ENCODE assay signal across 17 cellular contexts in the genomic region with DNA sequence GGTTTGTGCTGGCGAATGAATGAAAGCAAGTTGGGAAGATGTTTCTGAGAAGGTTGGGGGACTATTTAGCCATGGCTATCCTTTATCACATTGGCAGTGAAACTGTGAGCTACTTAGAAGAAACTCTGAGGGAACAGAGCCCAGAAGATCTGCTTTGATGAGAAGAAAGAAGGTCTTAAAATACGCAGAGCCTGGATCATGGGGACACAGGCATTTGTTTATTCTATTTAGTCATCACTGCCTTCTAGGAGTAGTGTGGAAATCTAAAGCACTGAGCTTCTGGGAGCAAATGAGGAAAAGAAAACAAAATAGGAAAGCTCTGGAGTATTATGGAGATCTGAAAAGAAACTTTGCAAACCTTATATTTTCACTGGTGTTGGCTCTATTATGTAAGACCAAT. TPM values are rescaled to one million over a fixed set of nuclear protein-coding genes. Genes with fewer than 3 reads are reported as not detected.
DNase-seq lines count a peak whose midpoint lies in the region; ATAC-seq and TF ChIP-seq lines count a peak whose summit lies in the region.
"Had no signal": no experiment of that assay in that cellular context is flagged by ENCODE, and none has a peak within 500 bp of the region (broad histone marks: within the 10 kb centered on the region; RNA-seq: fewer than 3 reads in every experiment).

No MANE protein-coding gene starts in this region.

- in situ Hi-C loops in IMR-90 (cut with MboI; ENCODE audit: low sequenced_read_pairs) = no loop called here

- H3K9me1 ChIP-seq in IMR-90 (ENCODE audit: insufficient read depth, low read length) = peaks cover 10% of the 10 kb centered on the region

- DNase-seq in IMR-90 (peak; percentile 87), thoracic aorta (ENCODE audit: low spot score) (no peak), RWPE1 (ENCODE audit: low spot score) (no peak)
- DNase-seq in activated naive CD8-positive, alpha-beta T cell treated with anti-CD3 and anti-CD28 coated beads, Interleukin-2, amount 50 U/mL, for 24 hours = no peak
- no peak for DNase-seq in activated naive CD8-positive, alpha-beta T cell treated with anti-CD3 and anti-CD28 coated beads for 36 hours
- DNase-seq: activated B cell treated with CpG ODN at 0.5 μM for 24 hours; activated CD8-positive, alpha-beta memory T cell treated with anti-CD3 and anti-CD28 coated beads, Interleukin-2, amount 50 U/mL, for 4 hours; effector memory CD4-positive, alpha-beta T cell; Karpas-422; NCI-H187; posterior cingulate gyrus; substantia nigra had no signal

- peak overlapping the region; percentile 77 for H3K4ac ChIP-seq in IMR-90 (ENCODE audit: low read depth, low read length)

- peak overlapping the region; percentile 27 for H3K27ac Mint-ChIP-seq in dendritic cell treated with granulocyte-macrophage colony-stimulating factor and Interleukin-4, amounts not matched to agents 40 ng/mL and 50 ng/mL, for 4 days
- H3K27ac Mint-ChIP-seq in activated naive CD8-positive, alpha-beta T cell treated with anti-CD3 and anti-CD28 coated beads, Interleukin-2, amount 50 U/mL, for 24 hours = no peak overlapping the region
- no peak overlapping the region for H3K27ac Mint-ChIP-seq in activated naive CD8-positive, alpha-beta T cell treated with anti-CD3 and anti-CD28 coated beads for 36 hours
- H3K27ac Mint-ChIP-seq: activated B cell treated with CpG ODN at 0.5 μM for 24 hours, memory B cell had no signal

- peaks cover 2% of the 10 kb centered on the region; the same call in 1 of the 2 replicates for H3K36me3 ChIP-seq in IMR-90 (ENCODE audit: control insufficient read depth, insufficient read depth, low read length)
- no peaks in the 10 kb centered on the region for H3K36me3 ChIP-seq in mesodermal cell (ENCODE audit: control insufficient read depth, insufficient read depth, low read length)
- no peaks in the 10 kb centered on the region for H3K36me3 ChIP-seq in thoracic aorta

- no peak overlapping the region for H2AFZ ChIP-seq in IMR-90 (replicated peaks; ENCODE audit: low read length, poor library complexity)

- no peaks in the 10 kb centered on the region for H3K27me3 Mint-ChIP-seq in dendritic cell treated with granulocyte-macrophage colony-stimulating factor and Interleukin-4, amounts not matched to agents 40 ng/mL and 50 ng/mL, for 4 days
- no peaks in the 10 kb centered on the region for H3K27me3 Mint-ChIP-seq in activated naive CD8-positive, alpha-beta T cell treated with anti-CD3 and anti-CD28 coated beads, Interleukin-2, amount 50 U/mL, for 24 hours
- H3K27me3 Mint-ChIP-seq in activated naive CD8-positive, alpha-beta T cell treated with anti-CD3 and anti-CD28 coated beads for 36 hours = no peaks in the 10 kb centered on the region

- H3K4me1 ChIP-seq in IMR-90 (ENCODE audit: control insufficient read depth, insufficient read depth, low read length) (peaks cover 10% of the 10 kb centered on the region), mesodermal cell (ENCODE audit: control insufficient read depth, insufficient read depth, low read length, poor library complexity, severe bottlenecking) (peaks cover 19% of the 10 kb centered on the region), thoracic aorta (ENCODE audit: control insufficient read depth in 1 of 2, low read depth in 2 of 2) (peaks cover 50 to 78% of the 10 kb centered on the region in 2 donors)

- no peak for TF ChIP-seq RAD21 in IMR-90 (IDR thresholded peaks at IDR 0.05; ENCODE audit: low read length)

- H2BK20ac ChIP-seq in IMR-90 (ENCODE audit: low read depth, low read length) = peak overlapping the region; percentile 18; the same call in 1 of the 2 replicates

- peak overlapping the region; percentile 41; the same call in 1 of the 2 replicates for H3K23ac ChIP-seq in IMR-90 (ENCODE audit: low read depth, low read length)

- H3K4me3 ChIP-seq in IMR-90 (ENCODE audit: insufficient read depth, low read depth, low read length) (no peak overlapping the region), mesodermal cell (ENCODE audit: extremely low read depth, insufficient read depth, low read length, poor library complexity, severe bottlenecking) (no peak overlapping the region), thoracic aorta (no peak overlapping the region)

- no peaks in the 10 kb centered on the region for H3K27me3 ChIP-seq in IMR-90 (ENCODE audit: control insufficient read depth, insufficient read depth, low read length)
- no peaks in the 10 kb centered on the region for H3K27me3 ChIP-seq in thoracic aorta (replicated peaks; ENCODE audit: insufficient read depth)

- 0 out of 2 replicates have a peak overlapping the region, but pooled peaks have one; percentile 12 for H4K91ac ChIP-seq in IMR-90 (ENCODE audit: insufficient read depth, low read depth, low read length)

- no CpG with 5 or more reads among the region's 2 CpGs for WGBS in IMR-90 (ENCODE audit: extremely low coverage in 2 of 2, insufficient read length in 1 of 2), 2 experiments
- 100% methylated on average over 1 of the region's 2 CpGs; no CpG with 5 or more reads in 1 of the 2 experiments for WGBS in mesodermal cell (ENCODE audit: insufficient coverage in 2 of 2), 2 experiments

- H3K9ac ChIP-seq in IMR-90 (ENCODE audit: low read depth, low read length) = no peak overlapping the region

- peak overlapping the region; percentile 29; the same call in 1 of the 2 replicates for H2AK5ac ChIP-seq in IMR-90 (ENCODE audit: low read depth, low read length)

- peak overlapping the region; percentile 75 for H3K4me2 ChIP-seq in IMR-90 (ENCODE audit: low read depth, low read length)

- no peak overlapping the region for H2AK9ac ChIP-seq in IMR-90 (replicated peaks; ENCODE audit: low read depth, low read length, poor library complexity)

- H3K9me3 ChIP-seq in IMR-90 (ENCODE audit: control insufficient read depth, insufficient read depth, low read length) (no peaks in the 10 kb centered on the region), mesodermal cell (ENCODE audit: control insufficient read depth, low read length) (no peaks in the 10 kb centered on the region), thoracic aorta (no peaks in the 10 kb centered on the region)

- H3K9me3 Mint-ChIP-seq in dendritic cell treated with granulocyte-macrophage colony-stimulating factor and Interleukin-4, amounts not matched to agents 40 ng/mL and 50 ng/mL, for 4 days = no peaks in the 10 kb centered on the region
- H3K9me3 Mint-ChIP-seq in activated naive CD8-positive, alpha-beta T cell treated with anti-CD3 and anti-CD28 coated beads, Interleukin-2, amount 50 U/mL, for 24 hours = no peaks in the 10 kb centered on the region
- no peaks in the 10 kb centered on the region for H3K9me3 Mint-ChIP-seq in activated naive CD8-positive, alpha-beta T cell treated with anti-CD3 and anti-CD28 coated beads for 36 hours
- H3K9me3 Mint-ChIP-seq: activated B cell treated with CpG ODN at 0.5 μM for 24 hours, memory B cell had no signal

- peak overlapping the region; percentile 67; the same call in 1 of the 2 replicates for H2BK120ac ChIP-seq in IMR-90 (ENCODE audit: low read depth, low read length)

- TF ChIP-seq POLR2A in IMR-90 (IDR thresholded peaks at IDR 0.05; ENCODE audit: low read depth, low read length) = no peak

- peak overlapping the region; percentile 40; the same call in 1 of the 2 replicates for H4K5ac ChIP-seq in IMR-90 (ENCODE audit: low read depth, low read length)

- no TSS peak for BruUV-seq in IMR-90 (replicated peaks; lab: Mats Ljungman, UMichigan)

- H4K20me1 ChIP-seq in IMR-90 (ENCODE audit: insufficient read depth, low read length) = peaks cover 3% of the 10 kb centered on the region; the same call in 1 of the 2 replicates

- TF ChIP-seq CTCF in IMR-90 (conservative IDR thresholded peaks at IDR 0.05; ENCODE audit: low read depth, low read length) = no peak
- no peak for TF ChIP-seq CTCF in thoracic aorta (IDR thresholded peaks at IDR 0.05)
- no peak for TF ChIP-seq CTCF in RWPE1 (conservative IDR thresholded peaks at IDR 0.05; ENCODE audit: low read depth)

- peaks cover 5 to 53% of the 10 kb centered on the region in 2 experiments for H3K79me1 ChIP-seq in IMR-90 (ENCODE audit: low read depth in 1 of 2, low read length in 2 of 2)

- H3K36me3 Mint-ChIP-seq in dendritic cell treated with granulocyte-macrophage colony-stimulating factor and Interleukin-4, amounts not matched to agents 40 ng/mL and 50 ng/mL, for 4 days (ENCODE audit: low read depth) = no peaks in the 10 kb centered on the region
- H3K36me3 Mint-ChIP-seq in activated naive CD8-positive, alpha-beta T cell treated with anti-CD3 and anti-CD28 coated beads, Interleukin-2, amount 50 U/mL, for 24 hours (ENCODE audit: low read depth) = no peaks in the 10 kb centered on the region
- H3K36me3 Mint-ChIP-seq in activated naive CD8-positive, alpha-beta T cell treated with anti-CD3 and anti-CD28 coated beads for 36 hours = no peaks in the 10 kb centered on the region
- H3K36me3 Mint-ChIP-seq: memory B cell had no signal

- POLR2A ChIA-PET in IMR-90 (lab: Charles Lee; ENCODE audit: unreplicated experiment) = no interaction called here
- POLR2A ChIA-PET in RWPE1 (lab: Yijun Ruan, JAX; ENCODE audit: low non-redundant PET) = no interaction called here

- H3K14ac ChIP-seq in IMR-90 (replicated peaks; ENCODE audit: low read depth, low read length) = 0 out of 2 replicates have a peak overlapping the region, but pooled peaks have one; percentile 15

- dilution Hi-C loops in IMR-90 (cut with HindIII; ENCODE audit: low sequenced_read_pairs, unreplicated experiment) = no loop called here

- H2BK15ac ChIP-seq in IMR-90 (ENCODE audit: low read depth, low read length) = peak overlapping the region; percentile 35; the same call in 1 of the 3 replicates

- no peak overlapping the region for H3K4me3 Mint-ChIP-seq in dendritic cell treated with granulocyte-macrophage colony-stimulating factor and Interleukin-4, amounts not matched to agents 40 ng/mL and 50 ng/mL, for 4 days
- no peak overlapping the region for H3K4me3 Mint-ChIP-seq in activated naive CD8-positive, alpha-beta T cell treated with anti-CD3 and anti-CD28 coated beads, Interleukin-2, amount 50 U/mL, for 24 hours
- no peak overlapping the region for H3K4me3 Mint-ChIP-seq in activated naive CD8-positive, alpha-beta T cell treated with anti-CD3 and anti-CD28 coated beads for 36 hours
- H3K4me3 Mint-ChIP-seq: activated B cell treated with CpG ODN at 0.5 μM for 24 hours, memory B cell had no signal

- H2BK5ac ChIP-seq in IMR-90 (ENCODE audit: low read depth, low read length, poor library complexity, severe bottlenecking) = peak overlapping the region; percentile 61

- H3K4me1 Mint-ChIP-seq in dendritic cell treated with granulocyte-macrophage colony-stimulating factor and Interleukin-4, amounts not matched to agents 40 ng/mL and 50 ng/mL, for 4 days (ENCODE audit: low read depth) = peaks cover 37% of the 10 kb centered on the region
- no peaks in the 10 kb centered on the region for H3K4me1 Mint-ChIP-seq in activated naive CD8-positive, alpha-beta T cell treated with anti-CD3 and anti-CD28 coated beads, Interleukin-2, amount 50 U/mL, for 24 hours
- no peaks in the 10 kb centered on the region for H3K4me1 Mint-ChIP-seq in activated naive CD8-positive, alpha-beta T cell treated with anti-CD3 and anti-CD28 coated beads for 36 hours
- H3K4me1 Mint-ChIP-seq: activated B cell treated with CpG ODN at 0.5 μM for 24 hours, memory B cell had no signal

- intact Hi-C loops in IMR-90 (cut with micrococcal nuclease) = loop anchor here (2.0 kb wide), 1 partner anchor 14 kb away; no protein-coding TSS in a partner anchor
- intact Hi-C loops in dendritic cell treated with granulocyte-macrophage colony-stimulating factor and Interleukin-4, amounts not matched to agents 40 ng/mL and 50 ng/mL, for 4 days (cut with micrococcal nuclease) = no loop called here

- H3K56ac ChIP-seq in IMR-90 (ENCODE audit: extremely low read depth, insufficient read depth, low read length) = no peak overlapping the region

- H3K18ac ChIP-seq in IMR-90 (ENCODE audit: low read depth, low read length) = peak overlapping the region; percentile 75

- ATAC-seq in IMR-90 (ENCODE audit: low read depth) (peak; percentile 72), thoracic aorta (ENCODE audit: insufficient number of reproducible peaks, low FRiP score, low read depth) (peak; percentile 61), HG03108 (IDR thresholded peaks at IDR 0.05; ENCODE audit: unreplicated experiment) (no peak)
- ATAC-seq in activated naive CD8-positive, alpha-beta T cell treated with anti-CD3 and anti-CD28 coated beads, Interleukin-2, amount 50 U/mL, for 24 hours = no peak
- ATAC-seq: SK-N-SH treated with all-trans-retinoic acid at 6 μM for 48 hours had no signal

- peak overlapping the region; percentile 41; the same call in 1 of the 2 replicates for H3K27ac ChIP-seq in IMR-90 (ENCODE audit: insufficient read depth, low read length)
- H3K27ac ChIP-seq in mesodermal cell (ENCODE audit: low read depth, low read length, severe bottlenecking) = peak overlapping the region; percentile 36
- H3K27ac ChIP-seq in thoracic aorta = peak overlapping the region; percentile 25 to 32
- H3K27ac ChIP-seq in RWPE1 = no peak overlapping the region

- CTCF ChIA-PET in IMR-90 (lab: Yijun Ruan, JAX) (interaction anchor here (0.5 to 1.2 kb wide), 5 partner anchors 15 to 111 kb away, joined by 3 to 4 read pairs (median 4); no protein-coding TSS in a partner anchor), RWPE1 (lab: Yijun Ruan, JAX) (no interaction called here)

- peak overlapping the region in 1 of 2 experiments; percentile 39; a peak in 1 of 4 replicates for H4K8ac ChIP-seq in IMR-90 (ENCODE audit: low read depth in 2 of 2, low read length in 2 of 2)

RNA-seq across cellular contexts. Expression of gene CPED1, which starts 28.5 kb away (rescaled TPM):
- total RNA-seq in IMR-90 (2012; rRNA removed) (96.8 and 102 TPM in 2 replicates), thoracic aorta (100 to 1,000 TPM in 1 of 2 donors, 10 to 100 TPM in 1; 77.4 to 126 TPM)
- polyA plus RNA-seq in IMR-90 (2012; rRNA removed) = 28.7 and 31.2 TPM in 2 replicates
- 11.9 and 18.5 TPM in 2 replicates for polyA plus RNA-seq in IMR-90 (2012; cell fraction: cytosol; rRNA removed)
- 9.1 and 28.6 TPM in 2 replicates for polyA plus RNA-seq in IMR-90 (2012; cell fraction: nucleus; rRNA removed; ENCODE audit: low replicate concordance)
- polyA plus RNA-seq in mesodermal cell (2013, experiment 1 of 2) = 17.2 TPM
- polyA plus RNA-seq in mesodermal cell (2013, experiment 2 of 2) = 18.7 TPM
- total RNA-seq in activated naive CD8-positive, alpha-beta T cell treated with anti-CD3 and anti-CD28 coated beads for 36 hours = not detected

Comparison
In these comparisons a context has a peak if more than half of its experiments do, and no peak if none do; other contexts are left out.
1. ATAC-seq: peak in IMR-90 (single experiment) and thoracic aorta (single experiment); none in activated naive CD8-positive, alpha-beta T cell treated with anti-CD3 and anti-CD28 coated beads, Interleukin-2, amount 50 U/mL, for 24 hours (single experiment) and HG03108 (single experiment).
2. RNA of gene CPED1, which starts 28.5 kb away (total RNA-seq): 77.4 to 126 TPM in thoracic aorta and 96.8 to 102 TPM in IMR-90; not detected in activated naive CD8-positive, alpha-beta T cell treated with anti-CD3 and anti-CD28 coated beads for 36 hours; every median in the first group is over 10 times any median in the second.